12 cellular contexts compared by ENCODE assay signal in genomic region chr19:6674408-6674807, GRCh38. TPM values are rescaled to one million over a fixed set of nuclear protein-coding genes. Genes with fewer than 3 reads are reported as not detected.
DNase-seq lines count a peak whose midpoint lies in the region; ATAC-seq and TF ChIP-seq lines count a peak whose summit lies in the region.
"Not testable (repeated sequence)": the region's sequence is repeated elsewhere in the genome, so short reads cannot be mapped to it uniquely, and the experiment has no call there.
"Had no signal": no experiment of that assay in that cellular context is flagged by ENCODE, and none has a peak within 500 bp of the region (broad histone marks: within the 10 kb centered on the region; RNA-seq: fewer than 3 reads in every experiment).

No MANE protein-coding gene starts in this region.

- H3K9ac ChIP-seq in HCT116 (ENCODE audit: low read length) (peak overlapping the region; percentile 24; the same call in 1 of the 2 replicates), OCI-LY3 (ENCODE audit: low read length) (peak overlapping the region; percentile 33; the same call in 1 of the 2 replicates)

- intact Hi-C loops in CD4-positive, alpha-beta T cell (cut with DNase I, micrococcal nuclease) = loop anchor here in 1 of 2 experiments (5.0 kb wide), 1 partner anchor 42 kb away; no protein-coding TSS in a partner anchor
- intact Hi-C loops in HCT116 (cut with micrococcal nuclease); natural killer cell (cut with micrococcal nuclease): not testable (repeated sequence)

- not testable (repeated sequence) for H3K9me3 ChIP-seq in CD4-positive, alpha-beta T cell (ENCODE audit: control insufficient read depth, low read length); HCT116 (ENCODE audit: control insufficient read depth in 1 of 2, insufficient read depth in 1 of 2, low read depth in 1 of 2, low read length in 2 of 2); OCI-LY3 (ENCODE audit: insufficient read depth, low read length)

- peaks cover 12 to 30% of the 10 kb centered on the region in 2 experiments for H3K4me1 ChIP-seq in HCT116 (ENCODE audit: control insufficient read depth in 1 of 2, insufficient read depth in 2 of 2, low read length in 2 of 2)
- H3K4me1 ChIP-seq in OCI-LY3 (ENCODE audit: low read length) = peaks cover 42% of the 10 kb centered on the region

- not testable (repeated sequence) for H3K9me2 ChIP-seq in HCT116 (ENCODE audit: insufficient read depth)

- not testable (repeated sequence) for H3K27me3 ChIP-seq in CD4-positive, alpha-beta T cell (ENCODE audit: control insufficient read depth, insufficient read depth, low read length); HCT116 (ENCODE audit: insufficient read depth, low read length)
- H3K27me3 ChIP-seq in OCI-LY3 (ENCODE audit: low read depth, low read length) = peaks cover 10% of the 10 kb centered on the region

- DNase-seq in CD4-positive, alpha-beta T cell; HCT116 (ENCODE audit: low read depth, low spot score); activated CD4-positive, alpha-beta T cell treated with anti-CD3 and anti-CD28 coated beads, Interleukin-2, amount 10 ng/mL, durations not matched to agents 7 days and 5 days; activated naive CD4-positive, alpha-beta T cell treated with anti-CD3 and anti-CD28 coated beads, Interleukin-2, amount 10 ng/mL, durations not matched to agents 7 days and 5 days; chondrocyte (ENCODE audit: low spot score); natural killer cell; stimulated activated naive CD8-positive, alpha-beta T cell treated with anti-CD3 and anti-CD28 coated beads, Interleukin-15, amount 100 ng/mL, for 72 hours: not testable (repeated sequence)

- not testable (repeated sequence) for H4K20me1 ChIP-seq in HCT116 (ENCODE audit: insufficient read depth); OCI-LY3 (ENCODE audit: insufficient read depth, low read length)

- not testable (repeated sequence) for H3K36me3 Mint-ChIP-seq in CD4-positive, alpha-beta T cell (ENCODE audit: low read depth); activated CD4-positive, alpha-beta T cell treated with anti-CD3 and anti-CD28 coated beads, Interleukin-2, amount 10 ng/mL, durations not matched to agents 7 days and 5 days (ENCODE audit: low read depth); activated naive CD4-positive, alpha-beta T cell treated with anti-CD3 and anti-CD28 coated beads, Interleukin-2, amount 10 ng/mL, durations not matched to agents 7 days and 5 days; chondrocyte (ENCODE audit: low read depth); natural killer cell

- not testable (repeated sequence) for H3K79me2 ChIP-seq in HCT116 (ENCODE audit: insufficient read depth, low read length); OCI-LY3 (ENCODE audit: low read length)

- not testable (repeated sequence) for H3K9me3 Mint-ChIP-seq in CD4-positive, alpha-beta T cell; activated CD4-positive, alpha-beta T cell treated with anti-CD3 and anti-CD28 coated beads, Interleukin-2, amount 10 ng/mL, durations not matched to agents 7 days and 5 days; activated naive CD4-positive, alpha-beta T cell treated with anti-CD3 and anti-CD28 coated beads, Interleukin-2, amount 10 ng/mL, durations not matched to agents 7 days and 5 days; chondrocyte (ENCODE audit: low read depth); natural killer cell
- H3K9me3 Mint-ChIP-seq in stimulated activated naive CD8-positive, alpha-beta T cell treated with anti-CD3 and anti-CD28 coated beads, Interleukin-15, amount 100 ng/mL, for 72 hours = peaks cover 8 to 10% of the 10 kb centered on the region in 2 donors

- H3K4me3 ChIP-seq in HCT116 (replicated peaks in 1 of 2; ENCODE audit: low read depth in 1 of 2, low read length in 2 of 2) (peak overlapping the region; percentile 28 to 39; a peak in 3 of 4 replicates), OCI-LY3 (ENCODE audit: low read length) (peak overlapping the region; percentile 75)

- CTCF ChIA-PET in CD4-positive, alpha-beta T cell (lab: Charles Lee) = interaction anchor here (1.0 to 2.0 kb wide), 3 partner anchors 13 to 189 kb away, joined by 3 to 5 read pairs (median 5); no protein-coding TSS in a partner anchor
- CTCF ChIA-PET in HCT116 (lab: Charles Lee) = not testable (repeated sequence)
- CTCF ChIA-PET in activated CD4-positive, alpha-beta T cell treated with anti-CD3 and anti-CD28 coated beads, Interleukin-2, amount 10 ng/mL, durations not matched to agents 7 days and 5 days (lab: Charles Lee) = interaction anchor here (0.9 kb wide), 1 partner anchor 30 kb away, joined by 3 read pairs; no protein-coding TSS in a partner anchor
- CTCF ChIA-PET in activated naive CD4-positive, alpha-beta T cell treated with anti-CD3 and anti-CD28 coated beads, Interleukin-2, amount 10 ng/mL, durations not matched to agents 7 days and 5 days (lab: Charles Lee) = interaction anchor here (0.7 to 1.7 kb wide), 9 partner anchors 13 to 697 kb away, joined by 3 to 12 read pairs (median 4); no protein-coding TSS in a partner anchor

- peak overlapping the region; percentile 46 for H3K4me3 Mint-ChIP-seq in CD4-positive, alpha-beta T cell
- H3K4me3 Mint-ChIP-seq in activated CD4-positive, alpha-beta T cell treated with anti-CD3 and anti-CD28 coated beads, Interleukin-2, amount 10 ng/mL, durations not matched to agents 7 days and 5 days = peak overlapping the region; percentile 24
- peak overlapping the region; percentile 8 for H3K4me3 Mint-ChIP-seq in activated naive CD4-positive, alpha-beta T cell treated with anti-CD3 and anti-CD28 coated beads, Interleukin-2, amount 10 ng/mL, durations not matched to agents 7 days and 5 days
- peak overlapping the region; percentile 35 for H3K4me3 Mint-ChIP-seq in chondrocyte (ENCODE audit: unreplicated experiment)
- peak overlapping the region; percentile 74 for H3K4me3 Mint-ChIP-seq in natural killer cell
- H3K4me3 Mint-ChIP-seq in stimulated activated naive CD8-positive, alpha-beta T cell treated with anti-CD3 and anti-CD28 coated beads, Interleukin-15, amount 100 ng/mL, for 72 hours = peak overlapping the region; percentile 67 to 71

- not testable (repeated sequence) for H3K27ac ChIP-seq in CD4-positive, alpha-beta T cell (ENCODE audit: low read depth, low read length); HCT116 (ENCODE audit: low read depth, low read length)
- H3K27ac ChIP-seq in OCI-LY3 (ENCODE audit: low read length) = peak overlapping the region; percentile 47; the same call in 1 of the 2 replicates

- ATAC-seq in CD4-positive, alpha-beta T cell (ENCODE audit: poor library complexity) = peak; percentile 3
- ATAC-seq in HCT116; natural killer cell; stimulated activated naive CD8-positive, alpha-beta T cell treated with anti-CD3 and anti-CD28 coated beads, Interleukin-15, amount 100 ng/mL, for 72 hours: not testable (repeated sequence)

- peak overlapping the region; percentile 65 for H2AFZ ChIP-seq in HCT116 (ENCODE audit: low read depth, low read length, poor library complexity, severe bottlenecking)
- H2AFZ ChIP-seq in OCI-LY3 (ENCODE audit: low read depth, low read length) = not testable (repeated sequence)

- BruUV-seq in HCT116 (replicated peaks; lab: Mats Ljungman, UMichigan) = not testable (repeated sequence)

- RAD21 ChIA-PET in HCT116 (lab: Charles Lee; ENCODE audit: low non-redundant PET in 1 of 2, low total read pairs in 2 of 2, uncharacterized antibody in 2 of 2, unreplicated experiment in 2 of 2) = not testable (repeated sequence)

- TF ChIP-seq CTCF in CD4-positive, alpha-beta T cell (IDR thresholded peaks at IDR 0.05); HCT116 (IDR thresholded peaks at IDR 0.05 in 2 of 3, conservative IDR thresholded peaks at IDR 0.05 in 1 of 3; ENCODE audit: borderline replicate concordance in 1 of 3, insufficient read depth in 1 of 3, low read depth in 2 of 3, low read length in 2 of 3); OCI-LY3 (IDR thresholded peaks at IDR 0.05; ENCODE audit: low read depth, low read length); chondrocyte (IDR thresholded peaks at IDR 0.05); natural killer cell (IDR thresholded peaks at IDR 0.05): not testable (repeated sequence)

- H3K36me3 ChIP-seq in HCT116 (ENCODE audit: control insufficient read depth in 1 of 2, insufficient read depth in 2 of 2, low read length in 2 of 2); OCI-LY3 (replicated peaks; ENCODE audit: low read depth, low read length): not testable (repeated sequence)

- H3K4me2 ChIP-seq in HCT116 (ENCODE audit: low read length) (peak overlapping the region; percentile 81), OCI-LY3 (ENCODE audit: low read length) (peak overlapping the region; percentile 96)

- peak overlapping the region; percentile 71 for H3K27ac Mint-ChIP-seq in CD4-positive, alpha-beta T cell
- peak overlapping the region; percentile 78 for H3K27ac Mint-ChIP-seq in activated CD4-positive, alpha-beta T cell treated with anti-CD3 and anti-CD28 coated beads, Interleukin-2, amount 10 ng/mL, durations not matched to agents 7 days and 5 days
- H3K27ac Mint-ChIP-seq in activated naive CD4-positive, alpha-beta T cell treated with anti-CD3 and anti-CD28 coated beads, Interleukin-2, amount 10 ng/mL, durations not matched to agents 7 days and 5 days = peak overlapping the region; percentile 81
- not testable (repeated sequence) for H3K27ac Mint-ChIP-seq in chondrocyte (ENCODE audit: unreplicated experiment)
- H3K27ac Mint-ChIP-seq in natural killer cell = peak overlapping the region; percentile 39 to 82
- peak overlapping the region; percentile 20 to 35 for H3K27ac Mint-ChIP-seq in stimulated activated naive CD8-positive, alpha-beta T cell treated with anti-CD3 and anti-CD28 coated beads, Interleukin-15, amount 100 ng/mL, for 72 hours

- not testable (repeated sequence) for H3K27me3 Mint-ChIP-seq in CD4-positive, alpha-beta T cell; activated CD4-positive, alpha-beta T cell treated with anti-CD3 and anti-CD28 coated beads, Interleukin-2, amount 10 ng/mL, durations not matched to agents 7 days and 5 days; natural killer cell (ENCODE audit: low read depth in 2 of 2); stimulated activated naive CD8-positive, alpha-beta T cell treated with anti-CD3 and anti-CD28 coated beads, Interleukin-15, amount 100 ng/mL, for 72 hours
- H3K27me3 Mint-ChIP-seq in activated naive CD4-positive, alpha-beta T cell treated with anti-CD3 and anti-CD28 coated beads, Interleukin-2, amount 10 ng/mL, durations not matched to agents 7 days and 5 days = peaks cover 14% of the 10 kb centered on the region
- H3K27me3 Mint-ChIP-seq in chondrocyte (ENCODE audit: low read depth) = peaks cover 13% of the 10 kb centered on the region

- POLR2A ChIA-PET in CD4-positive, alpha-beta T cell (lab: Charles Lee); HCT116 (lab: Charles Lee); activated CD4-positive, alpha-beta T cell treated with anti-CD3 and anti-CD28 coated beads, Interleukin-2, amount 10 ng/mL, durations not matched to agents 7 days and 5 days (lab: Charles Lee): not testable (repeated sequence)

- not testable (repeated sequence) for TF ChIP-seq POLR2A in HCT116 (IDR thresholded peaks at IDR 0.05; ENCODE audit: borderline replicate concordance, extremely low read depth, insufficient read depth, insufficient read length)

- peaks cover 55% of the 10 kb centered on the region for H3K4me1 Mint-ChIP-seq in CD4-positive, alpha-beta T cell (ENCODE audit: low read depth)
- H3K4me1 Mint-ChIP-seq in activated CD4-positive, alpha-beta T cell treated with anti-CD3 and anti-CD28 coated beads, Interleukin-2, amount 10 ng/mL, durations not matched to agents 7 days and 5 days = peaks cover 71% of the 10 kb centered on the region
- H3K4me1 Mint-ChIP-seq in activated naive CD4-positive, alpha-beta T cell treated with anti-CD3 and anti-CD28 coated beads, Interleukin-2, amount 10 ng/mL, durations not matched to agents 7 days and 5 days = peaks cover 60% of the 10 kb centered on the region
- H3K4me1 Mint-ChIP-seq in chondrocyte (ENCODE audit: low read depth) (peaks cover 17% of the 10 kb centered on the region), natural killer cell (peaks cover 51 to 64% of the 10 kb centered on the region in 2 donors)
- peaks cover 89% of the 10 kb centered on the region for H3K4me1 Mint-ChIP-seq in stimulated activated naive CD8-positive, alpha-beta T cell treated with anti-CD3 and anti-CD28 coated beads, Interleukin-15, amount 100 ng/mL, for 72 hours

- not testable (repeated sequence) for TF ChIP-seq RAD21 in HCT116 (IDR thresholded peaks at IDR 0.05; ENCODE audit: low read depth)

RNA-seq across cellular contexts. Expression of gene TNFSF14, which starts 4.4 kb away (rescaled TPM):
- total RNA-seq in CD4-positive, alpha-beta T cell = 1 to 10 TPM; 2.5 to 2.6 TPM
- total RNA-seq in HCT116 (2021; ENCODE audit: unreplicated experiment) (0.22 TPM), chondrocyte (not detected in 3 replicates), natural killer cell (10 to 100 TPM; 10.8 to 20.0 (median 11.8) TPM)
- polyA plus RNA-seq in HCT116 (2012) = 0.03 TPM in 1 of 2 replicates, not detected in the other
- total RNA-seq in activated CD4-positive, alpha-beta T cell treated with anti-CD3 and anti-CD28 coated beads, Interleukin-2, amount 10 ng/mL, durations not matched to agents 7 days and 5 days = 10 to 100 TPM; 20.2 to 20.8 TPM
- total RNA-seq: G401, lung microvascular endothelial cell, temporal lobe had no signal
- polyA plus RNA-seq: AG04450 had no signal

RNA-seq across cellular contexts. Expression of gene C3, which starts 46.0 kb away (rescaled TPM):
- under 1 TPM in 1 of 2 experiments, not detected in 1; 0.55 TPM for total RNA-seq in CD4-positive, alpha-beta T cell
- total RNA-seq in HCT116 (2021; ENCODE audit: unreplicated experiment) (7.0 TPM), chondrocyte (0.77 TPM in 1 of 3 replicates, not detected in the others), natural killer cell (1 to 10 TPM in 1 of 3 donors, under 1 TPM in 1, not detected in 1; 0.38 to 5.5 TPM)
- 1.6 and 2.1 TPM in 2 replicates for polyA plus RNA-seq in HCT116 (2012)
- total RNA-seq in activated CD4-positive, alpha-beta T cell treated with anti-CD3 and anti-CD28 coated beads, Interleukin-2, amount 10 ng/mL, durations not matched to agents 7 days and 5 days = not detected

Comparison
In these comparisons a context has a peak if more than half of its experiments do, and no peak if none do; other contexts are left out.
1. H3K4me3 Mint-ChIP-seq: peak in every context shown above with its lines; median percentile 74 in natural killer cell; 69 in stimulated activated naive CD8-positive, alpha-beta T cell treated with anti-CD3 and anti-CD28 coated beads, Interleukin-15, amount 100 ng/mL, for 72 hours; 46 in CD4-positive, alpha-beta T cell; 35 in chondrocyte; 24 in activated CD4-positive, alpha-beta T cell treated with anti-CD3 and anti-CD28 coated beads, Interleukin-2, amount 10 ng/mL, durations not matched to agents 7 days and 5 days; 8 in activated naive CD4-positive, alpha-beta T cell treated with anti-CD3 and anti-CD28 coated beads, Interleukin-2, amount 10 ng/mL, durations not matched to agents 7 days and 5 days.